ENCODE assay signal across 17 cellular contexts in the genomic region with DNA sequence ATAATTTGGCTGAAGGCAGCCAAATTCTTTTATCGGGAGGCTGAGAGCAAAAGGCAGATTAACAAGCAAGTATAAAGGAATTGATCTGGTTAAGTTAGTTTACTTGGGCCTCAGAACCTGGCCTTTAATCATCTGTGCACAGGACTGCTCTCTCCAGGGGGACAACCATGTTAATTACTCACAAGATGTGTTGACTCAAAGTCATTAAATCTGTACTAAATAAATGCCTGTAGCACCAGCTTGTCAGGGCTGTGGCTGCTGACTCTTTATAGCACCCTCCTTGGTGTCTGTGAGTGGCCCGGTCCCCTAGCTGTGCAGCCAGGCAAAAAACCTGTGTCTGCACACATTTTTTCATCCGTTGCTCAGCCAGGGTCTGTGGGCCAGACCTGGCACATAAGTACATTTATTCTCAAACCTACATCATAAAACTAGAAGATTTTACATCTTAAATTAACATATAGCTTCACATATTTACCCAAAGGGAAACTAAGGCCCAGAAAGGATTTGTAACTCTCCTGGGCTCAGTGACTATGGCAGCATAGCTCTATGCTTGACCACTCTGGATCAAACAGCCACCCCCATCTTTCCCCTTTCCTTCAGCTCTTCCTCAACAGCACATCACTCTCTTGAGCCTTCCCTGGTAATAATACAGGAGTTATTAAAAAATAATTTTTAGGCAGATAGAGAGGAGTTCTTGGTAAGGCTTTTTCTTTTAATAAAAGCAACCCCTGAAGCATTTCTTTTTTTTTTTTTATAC. TPM values are rescaled to one million over a fixed set of nuclear protein-coding genes. Genes with fewer than 3 reads are reported as not detected.
DNase-seq lines count a peak whose midpoint lies in the region; ATAC-seq, FAIRE-seq and TF ChIP-seq lines count a peak whose summit lies in the region.
"Had no signal": no experiment of that assay in that cellular context is flagged by ENCODE, and none has a peak within 500 bp of the region (broad histone marks: within the 10 kb centered on the region; RNA-seq: fewer than 3 reads in every experiment).

No MANE protein-coding gene starts in this region.

- H3K18ac ChIP-seq in H9 (ENCODE audit: insufficient read length, low read depth, low read length): no peak overlapping the region

- no peak overlapping the region for H3K4ac ChIP-seq in H9 (ENCODE audit: low read depth, low read length)

- no peak overlapping the region for H3K14ac ChIP-seq in H9 (ENCODE audit: insufficient read depth, low read length)

- no peaks in the 10 kb centered on the region for H3K4me1 ChIP-seq in H9 (ENCODE audit: insufficient read depth, low read length)
- H3K4me1 ChIP-seq in fibroblast of lung (ENCODE audit: control insufficient read depth, extremely low read depth, insufficient read depth, low read length): peaks cover 7% of the 10 kb centered on the region
- peaks cover 0 to 5% (median 0%) of the 10 kb centered on the region in 3 donors for H3K4me1 ChIP-seq in pancreas
- H3K4me1 ChIP-seq in lower lobe of right lung: no peaks in the 10 kb centered on the region
- H3K4me1 ChIP-seq: BLaER1, HAP-1 had no signal

- FAIRE-seq in RCC 7860 (lab: Jason Lieb, UNC) (no peak), pancreas (lab: Jason Lieb, UNC) (no peak)
- FAIRE-seq: bronchial epithelial cell had no signal

- no peak overlapping the region for H4K91ac ChIP-seq in H9 (ENCODE audit: insufficient read length, low read depth, low read length)

- no peak overlapping the region for H3K23ac ChIP-seq in H9 (ENCODE audit: insufficient read length, low read depth, low read length)

- no peak overlapping the region for H2BK5ac ChIP-seq in H9 (ENCODE audit: insufficient read length, low read length)

- H3K23me2 ChIP-seq in H9 (ENCODE audit: insufficient read length, low read depth, low read length, poor library complexity, severe bottlenecking): no peaks in the 10 kb centered on the region

- no peak overlapping the region for H3K56ac ChIP-seq in H9 (ENCODE audit: insufficient read length, low read depth, low read length)

- intact Hi-C loops in pancreas (cut with DNase I) (loop anchor here in 1 of 3 donors (10.0 kb wide), 1 partner anchor 45 kb away; no protein-coding TSS in a partner anchor), lower lobe of right lung (cut with DNase I) (no loop called here)

- H3K27me3 ChIP-seq in H9 (ENCODE audit: insufficient read depth, low read length) (no peaks in the 10 kb centered on the region), fibroblast of lung (ENCODE audit: control insufficient read depth, insufficient read depth, low read length) (no peaks in the 10 kb centered on the region), pancreas (no peaks in the 10 kb centered on the region), lower lobe of right lung (ENCODE audit: low read depth) (no peaks in the 10 kb centered on the region)
- H3K27me3 ChIP-seq: BLaER1 had no signal

- ATAC-seq in pancreas (peak; percentile 14 to 67 (median 43)), lower lobe of right lung (no peak), HG03378 (IDR thresholded peaks at IDR 0.05; ENCODE audit: unreplicated experiment) (no peak)
- ATAC-seq: activated CD8-positive, alpha-beta T cell treated with anti-CD3 and anti-CD28 coated beads for 36 hours had no signal

- H2BK20ac ChIP-seq in H9 (ENCODE audit: low read depth, low read length, poor library complexity, severe bottlenecking): no peak overlapping the region

- no peak overlapping the region for H4K5ac ChIP-seq in H9 (ENCODE audit: insufficient read length, low read depth, low read length)

- H3K4me3 ChIP-seq in fibroblast of lung (replicated peaks in 1 of 4; ENCODE audit: control extremely low read depth in 1 of 4, insufficient read depth in 1 of 4, low read depth in 3 of 4, low read length in 4 of 4) (no peak overlapping the region), pancreas (no peak overlapping the region), lower lobe of right lung (no peak overlapping the region)
- H3K4me3 ChIP-seq: BLaER1, HAP-1, mucosa of descending colon had no signal

- no peak overlapping the region for H3K4me3 Mint-ChIP-seq in H9
- H3K4me3 Mint-ChIP-seq: activated CD8-positive, alpha-beta T cell treated with anti-CD3 and anti-CD28 coated beads for 36 hours; T-helper 2 cell treated with Interferon-gamma antibody and Interleukin-4, amounts not matched to agents 5 μg/mL and 100 μg/mL, for 36 hours had no signal

- no peaks in the 10 kb centered on the region for H3K79me1 ChIP-seq in H9 (ENCODE audit: insufficient read depth, low read depth, low read length, poor library complexity, severe bottlenecking)

- H3K4me2 ChIP-seq in H9 (ENCODE audit: insufficient read depth, insufficient read length, low read length): no peak overlapping the region
- H3K4me2 ChIP-seq in fibroblast of lung (ENCODE audit: extremely low read depth, insufficient read depth, low read length): peak overlapping the region; percentile 11
- H3K4me2 ChIP-seq: BLaER1 had no signal

- H2BK15ac ChIP-seq in H9 (ENCODE audit: low read depth, low read length): no peak overlapping the region

- no peak overlapping the region for H4K8ac ChIP-seq in H9 (replicated peaks; ENCODE audit: insufficient read length, low read depth, low read length)

- TF ChIP-seq CTCF in H9 (conservative IDR thresholded peaks at IDR 0.05) (no peak), fibroblast of lung (conservative IDR thresholded peaks at IDR 0.05 in 1 of 2, IDR thresholded peaks at IDR 0.05 in 1 of 2; ENCODE audit: low read depth in 1 of 2, low read length in 2 of 2) (no peak), pancreas (IDR thresholded peaks at IDR 0.05) (no peak), lower lobe of right lung (IDR thresholded peaks at IDR 0.05) (no peak)

- H3K9me3 ChIP-seq in H9 (ENCODE audit: control insufficient read depth, low read depth, low read length) (no peaks in the 10 kb centered on the region), fibroblast of lung (ENCODE audit: control insufficient read depth, insufficient read depth, low read depth, low read length) (no peaks in the 10 kb centered on the region), pancreas (no peaks in the 10 kb centered on the region), lower lobe of right lung (no peaks in the 10 kb centered on the region)
- H3K9me3 ChIP-seq: HAP-1, mucosa of descending colon had no signal

- H3K27ac ChIP-seq in H9 (ENCODE audit: insufficient read length, low read depth, low read length): no peak overlapping the region
- peak overlapping the region; percentile 75 for H3K27ac ChIP-seq in fibroblast of lung (ENCODE audit: insufficient read depth, low read length)
- H3K27ac ChIP-seq in pancreas: peak overlapping the region in 3 of 4 donors; percentile 8 to 50 (median 37)
- H3K27ac ChIP-seq in lower lobe of right lung: no peak overlapping the region
- H3K27ac ChIP-seq: BLaER1 had no signal

- no peak for DNase-seq in H9
- peak; percentile 92 for DNase-seq in RCC 7860 (ENCODE audit: low spot score)
- no peak for DNase-seq in fibroblast of lung (ENCODE audit: low read depth in 2 of 2)
- DNase-seq in pancreas: no peak
- no peak for DNase-seq in activated T-cell treated with anti-CD3 and anti-CD28 coated beads, Interleukin-2, amount 50 U/mL, for 48 hours
- no peak for DNase-seq in lower lobe of right lung
- no peak for DNase-seq in NCI-H146 treated with DMSO at 0.1 percent for 48 hours (lab: John Stamatoyannopoulos, UW; ENCODE audit: unreplicated experiment)
- DNase-seq: activated CD8-positive, alpha-beta T cell treated with anti-CD3 and anti-CD28 coated beads for 36 hours; activated gamma-delta T cell; mucosa of descending colon; NCI-H1092; stimulated activated naive CD4-positive, alpha-beta T cell treated with Interleukin-2 at 50 U/mL for 16 hours had no signal

- H3K4me1 Mint-ChIP-seq in H9: peaks cover 5 to 6% of the 10 kb centered on the region in 2 experiments

- H2AK5ac ChIP-seq in H9 (ENCODE audit: insufficient read length, low read length): no peak overlapping the region

- no peak overlapping the region for H2BK120ac ChIP-seq in H9 (ENCODE audit: low read depth, low read length, poor library complexity, severe bottlenecking)

- peaks cover 0 to 3% (median under 1%) of the 10 kb centered on the region in 3 experiments; a peak in 4 of 7 replicates for H3K36me3 Mint-ChIP-seq in H9 (ENCODE audit: insufficient read depth in 1 of 3, low read depth in 3 of 3)

- WGBS in H9 (ENCODE audit: extremely low coverage, insufficient read length, low lambda C conversion rate): no CpG with 5 or more reads among the region's 3 CpGs
- WGBS in pancreas, 2 donors: 50 to 54% methylated on average over 3 of the region's 3 CpGs

- H3K9me3 Mint-ChIP-seq in H9: peaks cover 5 to 11% of the 10 kb centered on the region in 2 experiments; a peak in 2 of 5 replicates
- H3K9me3 Mint-ChIP-seq: activated CD8-positive, alpha-beta T cell treated with anti-CD3 and anti-CD28 coated beads for 36 hours; T-helper 2 cell treated with Interferon-gamma antibody and Interleukin-4, amounts not matched to agents 5 μg/mL and 100 μg/mL, for 36 hours had no signal

- no peak overlapping the region for H2AFZ ChIP-seq in H9 (ENCODE audit: low read length)
- no peak overlapping the region for H2AFZ ChIP-seq in fibroblast of lung (ENCODE audit: low read length)

- peak overlapping the region in 2 of 3 experiments; percentile 16 to 36; a peak in 1 of 7 replicates for H3K27ac Mint-ChIP-seq in H9
- H3K27ac Mint-ChIP-seq: activated CD8-positive, alpha-beta T cell treated with anti-CD3 and anti-CD28 coated beads for 36 hours; T-helper 2 cell treated with Interferon-gamma antibody and Interleukin-4, amounts not matched to agents 5 μg/mL and 100 μg/mL, for 36 hours had no signal

- no peak overlapping the region for H3K9ac ChIP-seq in H9 (ENCODE audit: extremely low read depth, insufficient read length, low read length)
- peak overlapping the region; percentile 26 for H3K9ac ChIP-seq in fibroblast of lung (ENCODE audit: insufficient read depth, low read length)
- H3K9ac ChIP-seq: BLaER1 had no signal

- no peak overlapping the region for H2BK12ac ChIP-seq in H9 (ENCODE audit: insufficient read length, low read depth, low read length)

- no peaks in the 10 kb centered on the region for H4K20me1 ChIP-seq in H9 (ENCODE audit: control insufficient read depth, insufficient read depth, insufficient read length)
- H4K20me1 ChIP-seq in fibroblast of lung (ENCODE audit: control insufficient read depth, extremely low read depth, insufficient read depth, low read length): no peaks in the 10 kb centered on the region
- H4K20me1 ChIP-seq: BLaER1 had no signal

- no peaks in the 10 kb centered on the region for H3K79me2 ChIP-seq in H9 (ENCODE audit: insufficient read depth, low read length)
- peaks cover 17% of the 10 kb centered on the region for H3K79me2 ChIP-seq in fibroblast of lung (ENCODE audit: control insufficient read depth, insufficient read depth, low read length)

- H3T11ph ChIP-seq in H9 (ENCODE audit: low read length): no peak overlapping the region

- H3K36me3 ChIP-seq in fibroblast of lung (ENCODE audit: control insufficient read depth, insufficient read depth, low read length) (no peaks in the 10 kb centered on the region), pancreas (no peaks in the 10 kb centered on the region), lower lobe of right lung (no peaks in the 10 kb centered on the region)
- H3K36me3 ChIP-seq: BLaER1, HAP-1 had no signal

- no peaks in the 10 kb centered on the region for H3K27me3 Mint-ChIP-seq in H9 (ENCODE audit: low read depth)
- H3K27me3 Mint-ChIP-seq: activated CD8-positive, alpha-beta T cell treated with anti-CD3 and anti-CD28 coated beads for 36 hours had no signal

RNA-seq across cellular contexts. Expression of gene NCEH1, which starts 51.4 kb away (rescaled TPM):
- total RNA-seq in H9 (2021) (2.3 and 3.5 TPM in 2 replicates), fibroblast of lung (3.1 and 9.9 TPM in 2 replicates), pancreas (10 to 100 TPM in 2 of 6 donors, 1 to 10 TPM in 4; 4.7 to 26.0 (median 7.3) TPM), lower lobe of right lung (97.7 TPM)
- polyA plus RNA-seq in fibroblast of lung (11.4 and 42.4 TPM in 2 replicates), pancreas (1 to 10 TPM; 2.6 to 3.9 TPM)
- 6.7 and 22.7 TPM in 2 replicates for polyA plus RNA-seq in fibroblast of lung (2012)
- 5.5 and 21.2 TPM in 2 replicates for polyA minus RNA-seq in fibroblast of lung (ENCODE audit: low replicate concordance)

Comparison
In these comparisons a context has a peak if more than half of its experiments do, and no peak if none do; other contexts are left out.
1. H3K27ac ChIP-seq: peak in fibroblast of lung (single experiment) and pancreas (3 of 4); none in H9 (single experiment) and lower lobe of right lung (single experiment).
2. ATAC-seq: peak in pancreas (4 of 4); none in lower lobe of right lung (0 of 2) and HG03378 (single experiment).